24 cellular contexts compared by ENCODE assay signal in the genomic region with DNA sequence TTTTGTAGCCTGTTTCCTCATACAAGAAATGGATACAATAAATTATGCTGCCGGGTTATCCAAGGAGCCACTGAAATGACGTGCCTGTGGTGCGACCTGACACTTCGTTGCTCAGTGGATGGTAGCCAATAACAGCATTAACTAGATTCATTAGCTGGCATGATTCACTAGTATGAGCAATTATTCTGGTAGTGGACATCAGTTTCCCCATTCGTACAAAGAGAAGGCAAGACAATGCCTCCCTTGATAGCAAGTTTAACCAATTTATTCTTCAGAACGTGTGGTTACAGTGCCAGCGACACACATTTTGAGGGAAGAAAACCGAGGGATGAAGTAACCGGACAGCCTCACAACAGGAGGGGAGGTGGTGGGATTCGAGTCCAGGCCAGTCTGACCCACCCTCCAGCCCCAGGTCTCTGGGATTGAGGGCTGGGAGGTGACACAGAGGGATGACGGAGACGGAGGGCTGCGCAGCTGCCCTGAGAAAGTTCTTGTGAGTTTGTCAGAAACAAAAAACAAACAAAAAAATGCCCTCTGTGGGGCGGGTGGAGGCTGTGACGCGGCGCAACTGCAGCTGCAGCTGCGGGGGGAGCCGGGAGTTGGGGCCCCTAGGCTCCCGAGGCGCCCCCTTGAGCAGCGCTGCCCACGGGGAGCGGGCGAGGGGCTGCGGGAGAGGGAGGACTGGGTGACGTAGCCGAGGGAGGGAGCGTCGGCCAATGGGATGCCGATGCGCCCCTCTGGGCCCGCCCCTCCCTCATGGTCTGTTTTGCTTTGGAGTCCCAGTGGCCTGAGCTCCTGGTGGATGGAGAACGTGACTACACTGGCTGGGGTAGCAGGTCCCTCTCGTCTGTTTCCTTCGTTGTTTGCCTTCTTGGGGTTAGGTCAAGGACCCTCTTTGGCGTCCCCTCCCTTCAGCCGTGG. TPM values are rescaled to one million over a fixed set of nuclear protein-coding genes. Genes with fewer than 3 reads are reported as not detected.
DNase-seq lines count a peak whose midpoint lies in the region; ATAC-seq, FAIRE-seq and TF ChIP-seq lines count a peak whose summit lies in the region.
"Had no signal": no experiment of that assay in that cellular context is flagged by ENCODE, and none has a peak within 500 bp of the region (broad histone marks: within the 10 kb centered on the region; RNA-seq: fewer than 3 reads in every experiment).

No MANE protein-coding gene starts in this region.

- H3K9me3 ChIP-seq in A673 (ENCODE audit: low read depth, low read length, poor library complexity, severe bottlenecking) = no peaks in the 10 kb centered on the region
- H3K9me3 ChIP-seq in endothelial cell of umbilical vein (replicated peaks; ENCODE audit: control insufficient read depth, insufficient read depth, low read length) = no peaks in the 10 kb centered on the region

- peak; percentile 45 for DNase-seq in A673 (ENCODE audit: low spot score)
- DNase-seq in NB4 (ENCODE audit: low read depth) = peak; percentile 31
- DNase-seq in endothelial cell of umbilical vein (ENCODE audit: low read depth, low spot score) = no peak
- DNase-seq in nephron progenitor cell = peak; percentile 77
- DNase-seq in stimulated activated naive CD4-positive, alpha-beta T cell treated with Interleukin-2 at 50 U/mL for 16 hours (lab: John Stamatoyannopoulos, UW) = no peak
- DNase-seq in Right ventricle myocardium superior = no peak
- DNase-seq in activated CD8-positive, alpha-beta memory T cell treated with anti-CD3 and anti-CD28 coated beads, Interleukin-2, amount 50 U/mL, for 48 hours = no peak
- DNase-seq: activated CD4-positive, alpha-beta memory T cell treated with anti-CD3 and anti-CD28 coated beads for 36 hours; activated T-cell treated with anti-CD3 and anti-CD28 coated beads, Interleukin-2, amount 50 U/mL, for 4 hours; DMS153; MM.1S; natural killer cell; NCI-H1694 treated with DMSO at 0.1 percent for 48 hours; NCI-H226; NK-92 treated with Interleukin-12 subunit alpha and Interleukin-12 subunit beta, amount 100 ng/mL, for 24 hours; T-cell had no signal

- H3K4me3 ChIP-seq in A673 (ENCODE audit: low read depth, low read length, poor library complexity, severe bottlenecking) (no peak overlapping the region), NB4 (ENCODE audit: low read depth, low read length) (no peak overlapping the region), endothelial cell of umbilical vein (replicated peaks in 1 of 3; ENCODE audit: insufficient read depth in 1 of 3, low read depth in 1 of 3, low read length in 3 of 3) (no peak overlapping the region)

- no peak for ATAC-seq in Right ventricle myocardium superior (ENCODE audit: poor library complexity)
- ATAC-seq in GM18498 (IDR thresholded peaks at IDR 0.05; ENCODE audit: unreplicated experiment) = no peak
- ATAC-seq: natural killer cell, T-cell had no signal

- H3K27me3 ChIP-seq in A673 (replicated peaks; ENCODE audit: insufficient read depth, low read depth, low read length, poor library complexity) (peaks cover 83% of the 10 kb centered on the region), endothelial cell of umbilical vein (ENCODE audit: control insufficient read depth in 2 of 2, insufficient read depth in 2 of 2, low read length in 2 of 2) (peaks cover 70 to 74% of the 10 kb centered on the region in 2 experiments)

- H3K36me3 ChIP-seq in A673 (ENCODE audit: insufficient read depth, low read length, poor library complexity, severe bottlenecking) (no peaks in the 10 kb centered on the region), endothelial cell of umbilical vein (ENCODE audit: control insufficient read depth in 2 of 2, extremely low read depth in 1 of 2, insufficient read depth in 2 of 2, low read length in 2 of 2) (no peaks in the 10 kb centered on the region)

- dilution Hi-C loops in endothelial cell of umbilical vein (cut with MboI; ENCODE audit: extremely low pct_ligation_motif_present, low sequenced_read_pairs) = no loop called here

- H3K9me3 Mint-ChIP-seq in nephron progenitor cell = no peaks in the 10 kb centered on the region
- H3K9me3 Mint-ChIP-seq: activated CD4-positive, alpha-beta memory T cell treated with anti-CD3 and anti-CD28 coated beads for 36 hours; activated T-cell treated with anti-CD3 and anti-CD28 coated beads, Interleukin-2, amount 50 U/mL, for 4 hours; natural killer cell; T-cell had no signal

- no peaks in the 10 kb centered on the region for H3K9me1 ChIP-seq in endothelial cell of umbilical vein (replicated peaks; ENCODE audit: control insufficient read depth, extremely low read depth, insufficient read depth, low read length)

- CTCF ChIA-PET in A673 (lab: Charles Lee) = interaction anchor here (0.9 kb wide), 1 partner anchor 18 kb away, joined by 4 read pairs; no protein-coding TSS in a partner anchor
- CTCF ChIA-PET in endothelial cell of umbilical vein (lab: Charles Lee) = interaction anchor here (1.3 kb wide), 1 partner anchor 479 kb away, joined by 3 read pairs; no protein-coding TSS in a partner anchor

- peaks cover 93% of the 10 kb centered on the region for H3K27me3 Mint-ChIP-seq in nephron progenitor cell (ENCODE audit: low read depth, poor library complexity)

- intact Hi-C loops in A673 (cut with micrococcal nuclease; ENCODE audit: unreplicated experiment) = no loop called here
- intact Hi-C loops in endothelial cell of umbilical vein (cut with micrococcal nuclease) = no loop called here
- intact Hi-C loops in Right ventricle myocardium superior (cut with DNase I) = no loop called here

- no peaks in the 10 kb centered on the region for H4K20me1 ChIP-seq in endothelial cell of umbilical vein (replicated peaks; ENCODE audit: control insufficient read depth, extremely low read depth, insufficient read depth, low read length)

- no peak for TF ChIP-seq POLR2A in NB4 (IDR thresholded peaks at IDR 0.05; ENCODE audit: extremely low read depth, insufficient read length)
- TF ChIP-seq POLR2A in endothelial cell of umbilical vein (IDR thresholded peaks at IDR 0.05; ENCODE audit: low read depth, low read length) = no peak

- H2AFZ ChIP-seq in endothelial cell of umbilical vein (ENCODE audit: low read depth, low read length) = no peak overlapping the region

- no peaks in the 10 kb centered on the region for H3K36me3 Mint-ChIP-seq in nephron progenitor cell (ENCODE audit: low read depth)
- H3K36me3 Mint-ChIP-seq: activated CD4-positive, alpha-beta memory T cell treated with anti-CD3 and anti-CD28 coated beads for 36 hours; activated naive CD8-positive, alpha-beta T cell; natural killer cell; T-cell had no signal

- H3K79me2 ChIP-seq in endothelial cell of umbilical vein (ENCODE audit: control insufficient read depth, insufficient read depth, low read length) = no peaks in the 10 kb centered on the region

- H3K9ac ChIP-seq in endothelial cell of umbilical vein (replicated peaks; ENCODE audit: extremely low read depth, insufficient read depth, low read length) = no peak overlapping the region

- H3K4me3 Mint-ChIP-seq in nephron progenitor cell = no peak overlapping the region
- H3K4me3 Mint-ChIP-seq: activated CD4-positive, alpha-beta memory T cell treated with anti-CD3 and anti-CD28 coated beads for 36 hours; activated naive CD8-positive, alpha-beta T cell; activated T-cell treated with anti-CD3 and anti-CD28 coated beads, Interleukin-2, amount 50 U/mL, for 4 hours; natural killer cell; T-cell had no signal

- FAIRE-seq in endothelial cell of umbilical vein (lab: Jason Lieb, UNC) = no peak
- FAIRE-seq: A204.1 had no signal

- no peak overlapping the region for H3K27ac Mint-ChIP-seq in nephron progenitor cell
- H3K27ac Mint-ChIP-seq: activated CD4-positive, alpha-beta memory T cell treated with anti-CD3 and anti-CD28 coated beads for 36 hours; activated naive CD8-positive, alpha-beta T cell; memory B cell; natural killer cell had no signal

- no peak for TF ChIP-seq CTCF in A673 (conservative IDR thresholded peaks at IDR 0.05; ENCODE audit: low read depth, low read length)
- TF ChIP-seq CTCF in NB4 (IDR thresholded peaks at IDR 0.05; ENCODE audit: low read depth, low read length) = no peak
- TF ChIP-seq CTCF in endothelial cell of umbilical vein (IDR thresholded peaks at IDR 0.05; ENCODE audit: extremely low read depth in 1 of 2, insufficient read depth in 1 of 2, low read depth in 1 of 2, low read length in 2 of 2) = peak in 1 of 2 donors; percentile 20
- TF ChIP-seq CTCF in nephron progenitor cell (IDR thresholded peaks at IDR 0.05) = peak; percentile 33

- POLR2A ChIA-PET in A673 (lab: Charles Lee; ENCODE audit: low non-redundant PET) (no interaction called here), endothelial cell of umbilical vein (lab: Charles Lee) (no interaction called here)

- BruUV-seq in A673 (replicated peaks; lab: Mats Ljungman, UMichigan) (no TSS peak), endothelial cell of umbilical vein (replicated peaks; lab: Mats Ljungman, UMichigan) (no TSS peak)

- H3K4me1 ChIP-seq in A673 (ENCODE audit: insufficient read depth, low read length, poor library complexity, severe bottlenecking) (peaks cover 8% of the 10 kb centered on the region), endothelial cell of umbilical vein (ENCODE audit: control insufficient read depth, extremely low read depth, insufficient read depth, low read length) (no peaks in the 10 kb centered on the region)

- H3K27ac ChIP-seq in A673 (ENCODE audit: low read depth, low read length, poor library complexity, severe bottlenecking) = no peak overlapping the region
- H3K27ac ChIP-seq in endothelial cell of umbilical vein (ENCODE audit: insufficient read depth, low read depth, low read length) = no peak overlapping the region
- H3K27ac ChIP-seq: C4-2B, VCaP had no signal

- peaks cover 15% of the 10 kb centered on the region for H3K4me1 Mint-ChIP-seq in nephron progenitor cell

- no peak overlapping the region for H3K4me2 ChIP-seq in endothelial cell of umbilical vein (ENCODE audit: insufficient read depth, low read length)

TF ChIP-seq in endothelial cell of umbilical vein, 7 proteins besides CTCF, POLR2A, EP300 and RAD21:
- TF ChIP-seq JUN (IDR thresholded peaks at IDR 0.05; ENCODE audit: borderline replicate concordance, insufficient read depth, insufficient read length, low read depth) = no peak
- peak; percentile 42 for TF ChIP-seq EZH2 (IDR thresholded peaks at IDR 0.05; ENCODE audit: borderline replicate concordance, low read depth, low read length, severe bottlenecking)

RNA-seq across cellular contexts. Expression of a gene that starts 10.9 kb away (rescaled TPM):
- total RNA-seq in A673 (2021) (0.17 and 0.26 TPM in 2 replicates), endothelial cell of umbilical vein (not detected in 2 replicates), Right ventricle myocardium superior (not detected)
- 0.03 TPM in 1 of 2 replicates, not detected in the other for polyA plus RNA-seq in endothelial cell of umbilical vein
- 0.07 TPM in 1 of 2 replicates, not detected in the other for polyA plus RNA-seq in endothelial cell of umbilical vein (2011; cell fraction: cytosol; rRNA removed)
- not detected in 2 replicates for polyA plus RNA-seq in endothelial cell of umbilical vein (2011; cell fraction: nucleus; rRNA removed)
- not detected in 2 replicates for polyA plus RNA-seq in endothelial cell of umbilical vein (2012)
- not detected in 2 replicates for polyA minus RNA-seq in endothelial cell of umbilical vein
- polyA minus RNA-seq in endothelial cell of umbilical vein (2011; cell fraction: cytosol; rRNA and poly(A)+ RNA removed) = 16.5 TPM
- polyA minus RNA-seq in endothelial cell of umbilical vein (2011; cell fraction: nucleus; rRNA and poly(A)+ RNA removed) = not detected in 2 replicates
- total RNA-seq: activated CD4-positive, alpha-beta memory T cell treated with anti-CD3 and anti-CD28 coated beads for 36 hours; natural killer cell; pulmonary artery endothelial cell; T-cell had no signal
- polyA plus RNA-seq: esophagus had no signal

Comparison
In these comparisons a context has a peak if more than half of its experiments do, and no peak if none do; other contexts are left out.
1. DNase-seq: peak in A673 (single experiment), NB4 (single experiment) and nephron progenitor cell (single experiment); none in endothelial cell of umbilical vein (single experiment), stimulated activated naive CD4-positive, alpha-beta T cell treated with Interleukin-2 at 50 U/mL for 16 hours (single experiment), Right ventricle myocardium superior (single experiment) and activated CD8-positive, alpha-beta memory T cell treated with anti-CD3 and anti-CD28 coated beads, Interleukin-2, amount 50 U/mL, for 48 hours (single experiment).